In genomic region chr9:126957687-126958053, GRCh38 we compare ENCODE assay signal across 13 cellular contexts. TPM values are rescaled to one million over a fixed set of nuclear protein-coding genes. Genes with fewer than 3 reads are reported as not detected.
DNase-seq lines count a peak whose midpoint lies in the region; ATAC-seq lines count a peak whose summit lies in the region.
"Had no signal": no experiment of that assay in that cellular context is flagged by ENCODE, and none has a peak within 500 bp of the region (broad histone marks: within the 10 kb centered on the region; RNA-seq: fewer than 3 reads in every experiment).

No MANE protein-coding gene starts in this region.

- no peak overlapping the region for H3K4me2 ChIP-seq in mesenchymal stem cell (ENCODE audit: low read length, poor library complexity, severe bottlenecking)

- ATAC-seq in stimulated activated memory B cell treated with anti-CD40 and anti-IgM and Interleukin-4, amounts not matched to agents 10 μg/mL and 1 μg/mL and 100 μg/mL, for 72 hours, result no peak
- ATAC-seq: activated CD8-positive, alpha-beta memory T cell treated with anti-CD3 and anti-CD28 coated beads, Interleukin-2, amount 10 ng/mL, durations not matched to agents 7 days and 5 days; HepG2 had no signal

- H3K27me3 Mint-ChIP-seq in stimulated activated memory B cell treated with anti-CD40 and anti-IgM and Interleukin-4, amounts not matched to agents 10 μg/mL and 1 μg/mL and 100 μg/mL, for 72 hours, result no peaks in the 10 kb centered on the region

- no peaks in the 10 kb centered on the region for H3K79me1 ChIP-seq in mesenchymal stem cell (replicated peaks; ENCODE audit: low read length, poor library complexity, severe bottlenecking)

- H3K23ac ChIP-seq in mesenchymal stem cell (ENCODE audit: low read length in 2 of 2), result no peak overlapping the region

- H3K27ac ChIP-seq in mesenchymal stem cell (ENCODE audit: low read length, poor library complexity, severe bottlenecking) (no peak overlapping the region), urinary bladder (ENCODE audit: low read depth) (peak overlapping the region; percentile 15)
- H3K27ac ChIP-seq: ovary had no signal

- H2BK15ac ChIP-seq in mesenchymal stem cell (ENCODE audit: low read depth, poor library complexity, severe bottlenecking), result no peak overlapping the region

- H3K4ac ChIP-seq in mesenchymal stem cell (ENCODE audit: low read depth in 1 of 2, low read length in 2 of 2), result no peak overlapping the region

- no peak overlapping the region for H3K18ac ChIP-seq in mesenchymal stem cell (ENCODE audit: low read depth in 1 of 2, low read length in 2 of 2)

- no peak overlapping the region for H2AFZ ChIP-seq in mesenchymal stem cell (ENCODE audit: low read depth, low read length)

- H2BK120ac ChIP-seq in mesenchymal stem cell (ENCODE audit: low read depth, low read length), result no peak overlapping the region

- 74% methylated on average over 2 of the region's 3 CpGs for WGBS in mesenchymal stem cell
- WGBS in urinary bladder, result 36% methylated on average over 3 of the region's 3 CpGs

- H4K91ac ChIP-seq in mesenchymal stem cell (ENCODE audit: low read length), result no peak overlapping the region

- peaks cover 23% of the 10 kb centered on the region for H3K4me1 Mint-ChIP-seq in stimulated activated memory B cell treated with anti-CD40 and anti-IgM and Interleukin-4, amounts not matched to agents 10 μg/mL and 1 μg/mL and 100 μg/mL, for 72 hours

- DNase-seq in NCI-H524 (lab: John Stamatoyannopoulos, UW) (peak; percentile 52 to 78), NCI-H524 treated with DMSO at 0.1 percent for 48 hours (lab: John Stamatoyannopoulos, UW) (no peak), dermis blood vessel endothelial cell (peak; percentile 15), mesenchymal stem cell (peak; percentile 68), NCI-H1048 (lab: John Stamatoyannopoulos, UW) (no peak), NCI-H510A treated with DMSO at 0.1 percent for 48 hours (lab: John Stamatoyannopoulos, UW) (no peak)
- DNase-seq: activated CD8-positive, alpha-beta memory T cell treated with anti-CD3 and anti-CD28 coated beads, Interleukin-2, amount 10 ng/mL, durations not matched to agents 7 days and 5 days; central memory CD4-positive, alpha-beta T cell; ovary; T-helper 1 cell had no signal

- no peak overlapping the region for H2BK5ac ChIP-seq in mesenchymal stem cell (ENCODE audit: low read depth, low read length, poor library complexity, severe bottlenecking)

- peak overlapping the region; percentile 69 for H3K9ac ChIP-seq in mesenchymal stem cell (ENCODE audit: low read length)

- H2AK5ac ChIP-seq in mesenchymal stem cell (ENCODE audit: low read length, severe bottlenecking), result no peak overlapping the region

- H3K9me3 ChIP-seq in mesenchymal stem cell (ENCODE audit: control insufficient read depth, low read length), result no peaks in the 10 kb centered on the region
- H3K9me3 ChIP-seq: ovary had no signal

- no peak overlapping the region for H3K27ac Mint-ChIP-seq in stimulated activated memory B cell treated with anti-CD40 and anti-IgM and Interleukin-4, amounts not matched to agents 10 μg/mL and 1 μg/mL and 100 μg/mL, for 72 hours
- H3K27ac Mint-ChIP-seq: activated CD8-positive, alpha-beta memory T cell treated with anti-CD3 and anti-CD28 coated beads, Interleukin-2, amount 10 ng/mL, durations not matched to agents 7 days and 5 days had no signal

- no peak overlapping the region for H3K14ac ChIP-seq in mesenchymal stem cell (ENCODE audit: low read length in 2 of 2)

- H3K4me1 ChIP-seq in mesenchymal stem cell (ENCODE audit: control insufficient read depth, insufficient read depth, low read depth, low read length) (peaks cover 3% of the 10 kb centered on the region), urinary bladder (ENCODE audit: insufficient read depth) (no peaks in the 10 kb centered on the region)

- H4K8ac ChIP-seq in mesenchymal stem cell (ENCODE audit: low read length), result no peak overlapping the region

- H3K36me3 ChIP-seq in mesenchymal stem cell (ENCODE audit: control insufficient read depth in 1 of 2, insufficient read depth in 2 of 2, low read depth in 1 of 2, low read length in 2 of 2) (no peaks in the 10 kb centered on the region), urinary bladder (ENCODE audit: insufficient read depth) (no peaks in the 10 kb centered on the region)
- H3K36me3 ChIP-seq: ovary had no signal

- H3K4me3 Mint-ChIP-seq in stimulated activated memory B cell treated with anti-CD40 and anti-IgM and Interleukin-4, amounts not matched to agents 10 μg/mL and 1 μg/mL and 100 μg/mL, for 72 hours, result no peak overlapping the region
- H3K4me3 Mint-ChIP-seq: activated CD8-positive, alpha-beta memory T cell treated with anti-CD3 and anti-CD28 coated beads, Interleukin-2, amount 10 ng/mL, durations not matched to agents 7 days and 5 days had no signal

- no peaks in the 10 kb centered on the region for H3K9me3 Mint-ChIP-seq in stimulated activated memory B cell treated with anti-CD40 and anti-IgM and Interleukin-4, amounts not matched to agents 10 μg/mL and 1 μg/mL and 100 μg/mL, for 72 hours

- H3K36me3 Mint-ChIP-seq in stimulated activated memory B cell treated with anti-CD40 and anti-IgM and Interleukin-4, amounts not matched to agents 10 μg/mL and 1 μg/mL and 100 μg/mL, for 72 hours, result peaks cover 2% of the 10 kb centered on the region
- H3K36me3 Mint-ChIP-seq: activated CD8-positive, alpha-beta memory T cell treated with anti-CD3 and anti-CD28 coated beads, Interleukin-2, amount 10 ng/mL, durations not matched to agents 7 days and 5 days had no signal

- H3K4me3 ChIP-seq in mesenchymal stem cell (ENCODE audit: insufficient read depth in 1 of 2, low read depth in 1 of 2, low read length in 2 of 2), result no peak overlapping the region
- no peak overlapping the region for H3K4me3 ChIP-seq in urinary bladder (ENCODE audit: low read depth, low read length)
- H3K4me3 ChIP-seq: ovary had no signal

- no peak overlapping the region for H2BK12ac ChIP-seq in mesenchymal stem cell (ENCODE audit: low read length in 2 of 2)

- H3K27me3 ChIP-seq in mesenchymal stem cell (ENCODE audit: control insufficient read depth in 1 of 2, insufficient read depth in 1 of 2, low read length in 2 of 2), result peaks cover 13 to 15% of the 10 kb centered on the region in 2 experiments
- H3K27me3 ChIP-seq: ovary had no signal

RNA-seq across cellular contexts. Expression of gene RALGPS1, which starts 43.1 kb away (rescaled TPM):
- total RNA-seq in dermis blood vessel endothelial cell (3.1 and 3.3 TPM in 2 replicates), urinary bladder (21.8 TPM)
- 1.6 TPM for polyA plus RNA-seq in mesenchymal stem cell (2013, experiment 1 of 2)
- 1.6 TPM for polyA plus RNA-seq in mesenchymal stem cell (2013, experiment 2 of 2)
- polyA plus RNA-seq in urinary bladder, result 8.9 TPM

Comparison
In these comparisons a context has a peak if more than half of its experiments do, and no peak if none do; other contexts are left out.
1. DNase-seq: peak in NCI-H524 (2 of 2), dermis blood vessel endothelial cell (single experiment) and mesenchymal stem cell (single experiment); none in NCI-H524 treated with DMSO at 0.1 percent for 48 hours (single experiment), NCI-H1048 (single experiment) and NCI-H510A treated with DMSO at 0.1 percent for 48 hours (single experiment).